ENCODE assay signal across 8 cellular contexts in genomic region chr14:104681689-104682074, GRCh38. TPM values are rescaled to one million over a fixed set of nuclear protein-coding genes. Genes with fewer than 3 reads are reported as not detected.
A peak's percentile ranks its signal among the peaks of the same experiment; 100 is the strongest.
DNase-seq lines count a peak whose midpoint lies in the region; ATAC-seq and TF ChIP-seq lines count a peak whose summit lies in the region.

No MANE protein-coding gene starts in this region.

- no peaks in the 10 kb centered on the region for H3K9me3 ChIP-seq in WERI-Rb-1 (ENCODE audit: severe bottlenecking)
- no peaks in the 10 kb centered on the region for H3K9me3 ChIP-seq in cardiac muscle cell (ENCODE audit: low read depth)
- no peaks in the 10 kb centered on the region for H3K9me3 ChIP-seq in parathyroid adenoma (ENCODE audit: control insufficient read depth, low read length)

- peaks cover 50% of the 10 kb centered on the region for H3K4me1 ChIP-seq in cardiac muscle cell (ENCODE audit: low read depth)
- peaks cover 18% of the 10 kb centered on the region for H3K4me1 ChIP-seq in parathyroid adenoma

- H3K36me3 ChIP-seq in WERI-Rb-1 (no peaks in the 10 kb centered on the region), cardiac muscle cell (no peaks in the 10 kb centered on the region), parathyroid adenoma (ENCODE audit: control insufficient read depth, insufficient read depth, low read length) (no peaks in the 10 kb centered on the region)

- H3K36me3 Mint-ChIP-seq in natural killer cell: no peaks in the 10 kb centered on the region

- peaks cover 2 to 19% of the 10 kb centered on the region in 2 donors for H3K27me3 Mint-ChIP-seq in natural killer cell (ENCODE audit: low read depth in 2 of 2)

- intact Hi-C loops in natural killer cell (cut with micrococcal nuclease): no loop called here

- H3K4me3 ChIP-seq in WERI-Rb-1 (ENCODE audit: low read depth, low read length): 0 out of 2 replicates have a peak overlapping the region, but pooled peaks have one; percentile 5
- no peak overlapping the region for H3K4me3 ChIP-seq in cardiac muscle cell
- H3K4me3 ChIP-seq in parathyroid adenoma (ENCODE audit: low read depth, low read length): no peak overlapping the region

- no peak overlapping the region for H3K9ac ChIP-seq in parathyroid adenoma

- no peaks in the 10 kb centered on the region for H3K9me3 Mint-ChIP-seq in natural killer cell

- ATAC-seq in GM21576 (IDR thresholded peaks at IDR 0.05; ENCODE audit: unreplicated experiment) (peak; percentile 1), HG02678 (IDR thresholded peaks at IDR 0.05; ENCODE audit: unreplicated experiment) (no peak), natural killer cell (no peak), GM21367 (IDR thresholded peaks at IDR 0.05; ENCODE audit: unreplicated experiment) (no peak), HG03095 (IDR thresholded peaks at IDR 0.05; ENCODE audit: unreplicated experiment) (no peak)

- H3K27ac Mint-ChIP-seq in natural killer cell: no peak overlapping the region

- peak overlapping the region; percentile 56 for H3K27ac ChIP-seq in WERI-Rb-1
- H3K27ac ChIP-seq in cardiac muscle cell: peak overlapping the region; percentile 59
- H3K27ac ChIP-seq in parathyroid adenoma: peak overlapping the region; percentile 47

- peak overlapping the region; percentile 47 for H2AFZ ChIP-seq in parathyroid adenoma

- H3K79me2 ChIP-seq in parathyroid adenoma: no peaks in the 10 kb centered on the region

- H3K4me3 Mint-ChIP-seq in natural killer cell: no peak overlapping the region

- H3K27me3 ChIP-seq in WERI-Rb-1 (ENCODE audit: insufficient read depth, low read depth, severe bottlenecking) (no peaks in the 10 kb centered on the region), cardiac muscle cell (no peaks in the 10 kb centered on the region), parathyroid adenoma (ENCODE audit: control insufficient read depth, insufficient read depth, low read length) (no peaks in the 10 kb centered on the region)

- DNase-seq in WERI-Rb-1 (peak; percentile 79), cardiac muscle cell (ENCODE audit: low read depth in 1 of 2, low spot score in 1 of 2) (peak; percentile 80 to 93), natural killer cell (no peak)

- TF ChIP-seq CTCF in WERI-Rb-1 (IDR thresholded peaks at IDR 0.05; ENCODE audit: low read depth, low read length) (peak; percentile 26; the same call in 1 of the 2 replicates), cardiac muscle cell (IDR thresholded peaks at IDR 0.05; ENCODE audit: low read depth, low read length) (peak; percentile 1), parathyroid adenoma (IDR thresholded peaks at IDR 0.05) (no peak), natural killer cell (IDR thresholded peaks at IDR 0.05) (no peak)

- peaks cover 0 to 22% of the 10 kb centered on the region in 2 donors for H3K4me1 Mint-ChIP-seq in natural killer cell

- no peak overlapping the region for H3K4me2 ChIP-seq in parathyroid adenoma (ENCODE audit: low read length)

RNA-seq across cellular contexts. Expression of gene INF2, which starts 7.7 kb away (rescaled TPM):
- total RNA-seq in cardiac muscle cell (36.5 and 62.4 TPM in 2 replicates), natural killer cell (10 to 100 TPM; 12.7 to 21.9 (median 15.3) TPM)
- 14.1 and 14.5 TPM in 2 replicates for polyA plus RNA-seq in cardiac muscle cell

RNA-seq across cellular contexts. Expression of gene ADSS1, which starts 42.3 kb away (rescaled TPM):
- 53.8 and 63.8 TPM in 2 replicates for total RNA-seq in cardiac muscle cell
- polyA plus RNA-seq in cardiac muscle cell: 53.4 and 73.3 TPM in 2 replicates
- 1 to 10 TPM; 2.1 to 2.7 (median 2.5) TPM for total RNA-seq in natural killer cell

Comparison
In these comparisons a context has a peak if more than half of its experiments do, and no peak if none do; other contexts are left out.
1. CTCF ChIP-seq: peak in WERI-Rb-1 (single experiment) and cardiac muscle cell (single experiment); none in parathyroid adenoma (single experiment) and natural killer cell (single experiment).
2. RNA of gene ADSS1, which starts 42.3 kb away (total RNA-seq): 53.8 to 63.8 TPM in cardiac muscle cell; 2.1 to 2.7 TPM in natural killer cell; every median in the first group is over 10 times any median in the second.
3. Peak in every context shown above with its lines, with median percentiles within 50 percentile points of each other: H3K27ac ChIP-seq.